Comparison of ENCODE assay signal across 1 cellular context in genomic region chr10:5387169-5387568, GRCh38.
TF ChIP-seq lines count a peak whose summit lies in the region.

No MANE protein-coding gene starts in this region.

TF ChIP-seq in GM12878, 131 proteins besides CTCF, POLR2A, EP300 and RAD21:
- no peak for TF ChIP-seq RFX5 (IDR thresholded peaks at IDR 0.05; ENCODE audit: low read depth, low read length)
- TF ChIP-seq, protein P1, sequence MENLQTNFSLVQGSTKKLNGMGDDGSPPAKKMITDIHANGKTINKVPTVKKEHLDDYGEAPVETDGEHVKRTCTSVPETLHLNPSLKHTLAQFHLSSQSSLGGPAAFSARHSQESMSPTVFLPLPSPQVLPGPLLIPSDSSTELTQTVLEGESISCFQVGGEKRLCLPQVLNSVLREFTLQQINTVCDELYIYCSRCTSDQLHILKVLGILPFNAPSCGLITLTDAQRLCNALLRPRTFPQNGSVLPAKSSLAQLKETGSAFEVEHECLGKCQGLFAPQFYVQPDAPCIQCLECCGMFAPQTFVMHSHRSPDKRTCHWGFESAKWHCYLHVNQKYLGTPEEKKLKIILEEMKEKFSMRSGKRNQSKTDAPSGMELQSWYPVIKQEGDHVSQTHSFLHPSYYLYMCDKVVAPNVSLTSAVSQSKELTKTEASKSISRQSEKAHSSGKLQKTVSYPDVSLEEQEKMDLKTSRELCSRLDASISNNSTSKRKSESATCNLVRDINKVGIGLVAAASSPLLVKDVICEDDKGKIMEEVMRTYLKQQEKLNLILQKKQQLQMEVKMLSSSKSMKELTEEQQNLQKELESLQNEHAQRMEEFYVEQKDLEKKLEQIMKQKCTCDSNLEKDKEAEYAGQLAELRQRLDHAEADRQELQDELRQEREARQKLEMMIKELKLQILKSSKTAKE (IDR thresholded peaks at IDR 0.05; ENCODE audit: low read depth, poor library complexity, severe bottlenecking) = no peak
- TF ChIP-seq JUNB (IDR thresholded peaks at IDR 0.05) = peak; percentile 63
- no peak for TF ChIP-seq CBFB (IDR thresholded peaks at IDR 0.05; ENCODE audit: low read depth)
- TF ChIP-seq RAD51 (IDR thresholded peaks at IDR 0.05) = no peak
